In the genomic region with DNA sequence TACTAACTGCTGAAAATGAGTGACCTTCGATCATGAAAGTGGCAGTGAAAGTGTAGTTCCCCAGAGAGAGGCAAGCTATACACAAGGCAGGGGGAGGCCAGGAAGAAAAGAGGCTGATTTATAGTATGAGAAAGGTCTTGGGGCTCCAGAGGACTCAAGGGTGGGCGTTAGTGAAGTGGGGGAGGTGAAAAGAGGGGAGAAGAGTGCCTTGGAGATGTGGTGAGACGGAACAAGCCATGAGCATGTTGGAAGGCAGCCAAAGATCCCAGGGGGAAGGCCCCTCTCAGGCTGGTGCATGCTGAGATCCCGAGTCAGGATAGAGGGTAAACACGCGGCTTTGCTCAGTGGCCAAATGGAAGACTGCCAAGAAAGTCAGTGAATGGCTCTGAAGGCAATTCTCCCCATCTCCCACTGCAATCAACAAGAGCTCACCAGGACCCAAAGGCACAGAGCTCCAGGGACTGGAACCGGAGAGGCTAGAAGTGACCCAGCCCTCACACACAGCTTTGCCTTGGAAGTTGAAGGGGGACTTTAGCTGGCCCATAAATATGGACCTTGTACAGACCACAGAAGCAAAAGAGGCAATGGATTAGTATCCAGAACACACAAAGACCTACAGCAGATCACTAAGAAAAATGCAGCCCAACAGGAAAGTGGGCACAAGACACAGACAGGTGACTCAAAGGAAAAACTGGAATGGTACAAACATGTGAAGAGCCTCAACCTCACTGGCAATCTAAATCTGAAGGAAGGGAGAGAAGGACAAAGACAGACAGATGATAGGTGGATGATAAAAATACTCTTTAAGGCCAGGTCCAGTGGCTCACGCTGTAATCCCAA, we compare ENCODE assay signal across 11 cellular contexts. TPM values are rescaled to one million over a fixed set of nuclear protein-coding genes. Genes with fewer than 3 reads are reported as not detected.
DNase-seq lines count a peak whose midpoint lies in the region; ATAC-seq and TF ChIP-seq lines count a peak whose summit lies in the region.
"Had no signal": no experiment of that assay in that cellular context is flagged by ENCODE, and none has a peak within 500 bp of the region (broad histone marks: within the 10 kb centered on the region; RNA-seq: fewer than 3 reads in every experiment).

No MANE protein-coding gene starts in this region.

- DNase-seq in M059J (ENCODE audit: low read depth) (peak; percentile 92), PC-9 (peak; percentile 59 to 79), foreskin keratinocyte (peak; percentile 86 to 88), smooth muscle cell of the brain vasculature (ENCODE audit: low read depth, low spot score) (peak; percentile 74), NK-92 (lab: John Stamatoyannopoulos, UW; ENCODE audit: unreplicated experiment) (no peak)
- DNase-seq in activated T-cell treated with anti-CD3 and anti-CD28 coated beads, Interleukin-2, amount 50 U/mL, for 48 hours: no peak
- no peak for DNase-seq in activated CD4-positive, alpha-beta T cell treated with anti-CD3 and anti-CD28 coated beads, Interleukin-2, amount 50 U/mL, for 48 hours
- DNase-seq: activated naive CD4-positive, alpha-beta T cell treated with anti-CD3 and anti-CD28 coated beads, Interleukin-2, amount 10 ng/mL, durations not matched to agents 7 days and 5 days; naive B cell had no signal

- intact Hi-C loops in PC-9 (cut with micrococcal nuclease; ENCODE audit: unreplicated experiment): no loop called here

- peaks cover 18% of the 10 kb centered on the region for H3K4me1 ChIP-seq in PC-9 (replicated peaks; ENCODE audit: insufficient read depth)
- peaks cover 26% of the 10 kb centered on the region for H3K4me1 ChIP-seq in foreskin keratinocyte

- H3F3A ChIP-seq in PC-9 (ENCODE audit: insufficient read depth, low read depth): no peaks in the 10 kb centered on the region

- ATAC-seq in foreskin keratinocyte (peak; percentile 19), GM21528 (IDR thresholded peaks at IDR 0.05; ENCODE audit: low FRiP score, unreplicated experiment) (no peak)

- H3K4me3 ChIP-seq in PC-9: no peak overlapping the region
- H3K4me3 ChIP-seq: upper lobe of left lung had no signal

- no peaks in the 10 kb centered on the region for H3K79me2 ChIP-seq in PC-9 (ENCODE audit: low read depth)

- H3K4me2 ChIP-seq in PC-9: peak overlapping the region; percentile 40; the same call in 1 of the 2 replicates

- H3K27me3 ChIP-seq in PC-9 (ENCODE audit: insufficient read depth, low read depth): no peaks in the 10 kb centered on the region
- H3K27me3 ChIP-seq in foreskin keratinocyte: no peaks in the 10 kb centered on the region
- H3K27me3 ChIP-seq: upper lobe of left lung had no signal

- H3K27ac ChIP-seq in PC-9 (peak overlapping the region; percentile 60), foreskin keratinocyte (peak overlapping the region; percentile 79)
- H3K27ac ChIP-seq: upper lobe of left lung had no signal

- TF ChIP-seq CTCF in PC-9 (conservative IDR thresholded peaks at IDR 0.05) (no peak), foreskin keratinocyte (conservative IDR thresholded peaks at IDR 0.05) (no peak)

- no peaks in the 10 kb centered on the region for H3K36me3 ChIP-seq in PC-9 (ENCODE audit: low read depth)
- H3K36me3 ChIP-seq: upper lobe of left lung had no signal

- H2AFZ ChIP-seq in PC-9: no peak overlapping the region

- H3K9me2 ChIP-seq in PC-9 (ENCODE audit: insufficient read depth): no peaks in the 10 kb centered on the region

- CTCF ChIA-PET in PC-9 (lab: Charles Lee): no interaction called here

- POLR2A ChIA-PET in PC-9 (lab: Charles Lee; ENCODE audit: unreplicated experiment): interaction anchor here (0.9 kb wide), 1 partner anchor 8 kb away, joined by 3 read pairs; no protein-coding TSS in a partner anchor

- TSS peak; percentile 52 for BruUV-seq in PC-9 (replicated peaks; lab: Mats Ljungman, UMichigan)

- H4K20me1 ChIP-seq in PC-9 (ENCODE audit: insufficient read depth): no peaks in the 10 kb centered on the region

- H3K9me3 ChIP-seq in PC-9 (ENCODE audit: insufficient read depth, low read depth): no peaks in the 10 kb centered on the region
- H3K9me3 ChIP-seq: upper lobe of left lung had no signal

RNA-seq across cellular contexts. Expression of gene HSF2BP, which starts 49.6 kb away (rescaled TPM):
- 2.0 and 4.7 TPM in 2 replicates for total RNA-seq in M059J (2014; rRNA removed; shearing (Covaris generic))
- total RNA-seq in PC-9 (2021) (4.6 and 7.3 TPM in 2 replicates), foreskin keratinocyte (2.1 and 4.1 TPM in 2 replicates)
- 3.4 and 4.2 TPM in 2 replicates for polyA plus RNA-seq in foreskin keratinocyte

RNA-seq across cellular contexts. Expression of gene RRP1B, which starts 49.6 kb away (rescaled TPM):
- 23.8 and 42.8 TPM in 2 replicates for total RNA-seq in M059J (2014; rRNA removed; shearing (Covaris generic))
- total RNA-seq in PC-9 (2021) (26.1 and 26.3 TPM in 2 replicates), foreskin keratinocyte (42.0 and 42.2 TPM in 2 replicates)
- 14.5 and 16.1 TPM in 2 replicates for polyA plus RNA-seq in foreskin keratinocyte

Comparison
In these comparisons a context has a peak if more than half of its experiments do, and no peak if none do; other contexts are left out.
1. DNase-seq: peak in M059J (single experiment), PC-9 (2 of 2), foreskin keratinocyte (2 of 2) and smooth muscle cell of the brain vasculature (single experiment); none in activated T-cell treated with anti-CD3 and anti-CD28 coated beads, Interleukin-2, amount 50 U/mL, for 48 hours (0 of 2), NK-92 (single experiment) and activated CD4-positive, alpha-beta T cell treated with anti-CD3 and anti-CD28 coated beads, Interleukin-2, amount 50 U/mL, for 48 hours (0 of 2).